19 cellular contexts compared by ENCODE assay signal in the genomic region with DNA sequence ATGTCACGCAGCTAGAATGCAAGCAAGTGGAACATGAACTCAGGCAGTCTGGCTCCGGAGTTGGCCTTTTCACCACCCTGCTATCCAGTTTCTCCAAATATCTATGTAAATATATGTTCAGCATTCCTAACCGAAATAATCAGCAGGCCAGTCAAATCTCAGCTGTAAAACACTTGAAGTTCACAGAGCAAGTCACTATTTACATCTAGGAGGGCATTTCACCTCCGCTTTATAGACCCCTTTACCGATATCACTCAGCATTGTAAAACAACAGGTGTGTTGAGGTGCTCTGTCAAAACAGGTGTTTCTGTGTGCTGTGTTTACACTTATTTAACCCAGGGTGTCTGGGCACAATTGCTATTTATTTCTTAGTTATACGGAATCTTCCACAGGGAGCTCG. TPM values are rescaled to one million over a fixed set of nuclear protein-coding genes. Genes with fewer than 3 reads are reported as not detected.
DNase-seq lines count a peak whose midpoint lies in the region; FAIRE-seq and TF ChIP-seq lines count a peak whose summit lies in the region.
"Had no signal": no experiment of that assay in that cellular context is flagged by ENCODE, and none has a peak within 500 bp of the region (broad histone marks: within the 10 kb centered on the region; RNA-seq: fewer than 3 reads in every experiment).

No MANE protein-coding gene starts in this region.

- FAIRE-seq in small intestine (lab: Jason Lieb, UNC) (no peak), GM19239 (lab: Jason Lieb, UNC) (no peak)
- FAIRE-seq: G401.6, HepG2 had no signal

- no peaks in the 10 kb centered on the region for H3K36me3 Mint-ChIP-seq in CD8-positive, alpha-beta memory T cell
- H3K36me3 Mint-ChIP-seq: CD4-positive, CD25-positive, alpha-beta regulatory T cell had no signal

- intact Hi-C loops in colonic mucosa (cut with DNase I) = no loop called here

- H3K27ac ChIP-seq in HEK293 (ENCODE audit: extremely low read depth, low read depth, low read length) = no peak overlapping the region
- H3K27ac ChIP-seq in colonic mucosa = peak overlapping the region; percentile 26
- H3K27ac ChIP-seq in small intestine (ENCODE audit: low read depth in 1 of 2, low read length in 1 of 2) = peak overlapping the region; percentile 32 to 33
- H3K27ac ChIP-seq in CD8-positive, alpha-beta memory T cell (ENCODE audit: low read depth, low read length) = no peak overlapping the region
- H3K27ac ChIP-seq: SJSA1 had no signal

- H3K4me1 Mint-ChIP-seq in CD8-positive, alpha-beta memory T cell = no peaks in the 10 kb centered on the region
- H3K4me1 Mint-ChIP-seq: CD4-positive, CD25-positive, alpha-beta regulatory T cell; GM23338 had no signal

- H3K4me3 Mint-ChIP-seq in CD8-positive, alpha-beta memory T cell = no peak overlapping the region
- H3K4me3 Mint-ChIP-seq: CD4-positive, CD25-positive, alpha-beta regulatory T cell; GM23338 had no signal

- H3K4me1 ChIP-seq in HEK293 (ENCODE audit: control insufficient read depth, insufficient read depth, low read length) = peaks cover 4% of the 10 kb centered on the region
- H3K4me1 ChIP-seq in colonic mucosa = peaks cover 9% of the 10 kb centered on the region
- peaks cover 7% of the 10 kb centered on the region in 2 donors for H3K4me1 ChIP-seq in small intestine (ENCODE audit: control insufficient read depth in 2 of 2, insufficient read depth in 1 of 2, low read depth in 1 of 2, low read length in 1 of 2)
- no peaks in the 10 kb centered on the region for H3K4me1 ChIP-seq in CD8-positive, alpha-beta memory T cell (ENCODE audit: insufficient read depth, low read length)

- DNase-seq in NCI-H1105 treated with DMSO at 0.1 percent for 48 hours (lab: John Stamatoyannopoulos, UW) (peak; percentile 48), colonic mucosa (peak; percentile 55), small intestine (peak; percentile 68), GM19239 (ENCODE audit: insufficient read length, low spot score) (no peak), C1 segment of cervical spinal cord (lab: John Stamatoyannopoulos, UW) (no peak)
- no peak for DNase-seq in CD8-positive, alpha-beta memory T cell
- DNase-seq: Calu3; CD4-positive, CD25-positive, alpha-beta regulatory T cell; DND-41; KG1; NCI-H1048; NCI-H187 treated with DMSO at 0.1 percent for 48 hours; NCI-H774; T-helper 2 cell had no signal

- H3K27me3 ChIP-seq in colonic mucosa (no peaks in the 10 kb centered on the region), small intestine (ENCODE audit: control insufficient read depth in 2 of 2, insufficient read depth in 2 of 2, low read length in 2 of 2) (no peaks in the 10 kb centered on the region)
- H3K27me3 ChIP-seq in CD8-positive, alpha-beta memory T cell (ENCODE audit: insufficient read depth, low read length, poor library complexity, severe bottlenecking) = no peaks in the 10 kb centered on the region
- H3K27me3 ChIP-seq: SJSA1 had no signal

- no peak overlapping the region for H3K27ac Mint-ChIP-seq in CD8-positive, alpha-beta memory T cell
- H3K27ac Mint-ChIP-seq: CD4-positive, CD25-positive, alpha-beta regulatory T cell; GM23338 had no signal

- no peak for TF ChIP-seq CTCF in HEK293 (tag by site-specific recombination; IDR thresholded peaks at IDR 0.05)
- no peak for TF ChIP-seq CTCF in colonic mucosa (IDR thresholded peaks at IDR 0.05)

- H3K36me3 ChIP-seq in HEK293 (ENCODE audit: control insufficient read depth in 2 of 2, insufficient read depth in 1 of 2, low read length in 2 of 2) = no peaks in the 10 kb centered on the region
- no peaks in the 10 kb centered on the region for H3K36me3 ChIP-seq in colonic mucosa
- no peaks in the 10 kb centered on the region for H3K36me3 ChIP-seq in small intestine (ENCODE audit: control insufficient read depth in 2 of 2, insufficient read depth in 2 of 2, low read length in 2 of 2)
- H3K36me3 ChIP-seq in CD8-positive, alpha-beta memory T cell (ENCODE audit: insufficient read depth, low read length) = no peaks in the 10 kb centered on the region
- H3K36me3 ChIP-seq: SJSA1 had no signal

- peak overlapping the region in 1 of 2 donors; percentile 54 for H3K9ac ChIP-seq in colonic mucosa (ENCODE audit: low read depth in 2 of 2, low read length in 2 of 2)

- no peaks in the 10 kb centered on the region for H3K9me3 Mint-ChIP-seq in CD8-positive, alpha-beta memory T cell
- H3K9me3 Mint-ChIP-seq: CD4-positive, CD25-positive, alpha-beta regulatory T cell; GM23338 had no signal

- H3K4me3 ChIP-seq in HEK293 (ENCODE audit: low read depth, low read length) (no peak overlapping the region), colonic mucosa (no peak overlapping the region), small intestine (ENCODE audit: low read depth in 1 of 2, low read length in 2 of 2) (no peak overlapping the region)
- no peak overlapping the region for H3K4me3 ChIP-seq in CD8-positive, alpha-beta memory T cell (ENCODE audit: low read length)
- H3K4me3 ChIP-seq: GM23338, SJSA1 had no signal

- CTCF ChIA-PET in HEK293 (lab: Yijun Ruan, JAX) = no interaction called here
- CTCF ChIA-PET in CD8-positive, alpha-beta memory T cell (lab: Charles Lee) = no interaction called here

- no peaks in the 10 kb centered on the region for H3K9me3 ChIP-seq in HEK293 (ENCODE audit: control insufficient read depth, insufficient read depth, low read depth, low read length)
- H3K9me3 ChIP-seq in colonic mucosa = no peaks in the 10 kb centered on the region
- no peaks in the 10 kb centered on the region for H3K9me3 ChIP-seq in small intestine (ENCODE audit: control insufficient read depth, low read depth)
- H3K9me3 ChIP-seq in CD8-positive, alpha-beta memory T cell (ENCODE audit: low read length) = no peaks in the 10 kb centered on the region
- H3K9me3 ChIP-seq: SJSA1 had no signal

- H3K27me3 Mint-ChIP-seq in CD8-positive, alpha-beta memory T cell = peaks cover 15 to 64% of the 10 kb centered on the region in 2 donors

- POLR2A ChIA-PET in HEK293 (lab: Yijun Ruan, JAX) = interaction anchor here (0.5 to 1.0 kb wide), 2 partner anchors 11 to 13 kb away, joined by 3 to 4 read pairs; no protein-coding TSS in a partner anchor
- POLR2A ChIA-PET in CD8-positive, alpha-beta memory T cell (lab: Charles Lee) = no interaction called here

- 11 to 65% (median 31%) methylated on average over 7 of the region's 7 CpGs for WGBS in small intestine, 3 donors

TF ChIP-seq in HEK293, 187 proteins besides CTCF, POLR2A, EP300 and RAD21:
- TF ChIP-seq SCRT2 (tag by site-specific recombination; IDR thresholded peaks at IDR 0.05) = peak; percentile 64
- peak; percentile 71; the same call in 1 of the 2 replicates for TF ChIP-seq SCRT1 (tag by site-specific recombination; IDR thresholded peaks at IDR 0.05; ENCODE audit: borderline replicate concordance)
- no peak for TF ChIP-seq ZNF48 (tag by site-specific recombination; IDR thresholded peaks at IDR 0.05)

RNA-seq across cellular contexts. Expression of a gene that starts 12.2 kb away (rescaled TPM):
- total RNA-seq in colonic mucosa = 100 to 1,000 TPM; 102 TPM
- 10 to 100 TPM; 12.3 to 38.1 (median 17.0) TPM for polyA plus RNA-seq in small intestine
- not detected for total RNA-seq in CD8-positive, alpha-beta memory T cell
- polyA plus RNA-seq in CD8-positive, alpha-beta memory T cell = not detected

Comparison
In these comparisons a context has a peak if more than half of its experiments do, and no peak if none do; other contexts are left out.
1. H3K27ac ChIP-seq: peak in colonic mucosa (single experiment) and small intestine (2 of 2); none in HEK293 (single experiment) and CD8-positive, alpha-beta memory T cell (single experiment).
2. DNase-seq: peak in NCI-H1105 treated with DMSO at 0.1 percent for 48 hours (single experiment), colonic mucosa (single experiment) and small intestine (single experiment); none in GM19239 (single experiment), C1 segment of cervical spinal cord (0 of 14) and CD8-positive, alpha-beta memory T cell (0 of 5).
3. RNA of a gene that starts 12.2 kb away (total RNA-seq): 102 TPM in colonic mucosa; not detected in CD8-positive, alpha-beta memory T cell; every median in the first group is over 10 times any median in the second.